8 cellular contexts compared by ENCODE assay signal in genomic region chr12:107929436-107929835, GRCh38.
DNase-seq lines count a peak whose midpoint lies in the region; ATAC-seq and TF ChIP-seq lines count a peak whose summit lies in the region.

No MANE protein-coding gene starts in this region.

- no peak overlapping the region for H3K27ac ChIP-seq in neuronal stem cell (replicated peaks; ENCODE audit: low read length)
- H3K27ac ChIP-seq in MM.1S (ENCODE audit: low read length) = no peak overlapping the region

- no peaks in the 10 kb centered on the region for H3F3A ChIP-seq in MM.1S (ENCODE audit: insufficient read depth, low read length)

- no peaks in the 10 kb centered on the region for H3K79me1 ChIP-seq in neuronal stem cell (ENCODE audit: low read depth, low read length)

- no peak for ATAC-seq in HG02970 (IDR thresholded peaks at IDR 0.05; ENCODE audit: low FRiP score, unreplicated experiment)

- peak overlapping the region in 1 of 5 experiments; percentile 69 for H3K27ac Mint-ChIP-seq in brain

- H3K23ac ChIP-seq in neuronal stem cell (ENCODE audit: low read depth, low read length, poor library complexity) = no peak overlapping the region

- DNase-seq in GM13977 (ENCODE audit: low spot score) (peak; percentile 33), NCI-H510A (lab: John Stamatoyannopoulos, UW) (peak; percentile 6), neuronal stem cell (ENCODE audit: low spot score) (peak; percentile 8), MM.1S (no peak), putamen (ENCODE audit: low spot score) (no peak)
- DNase-seq in stimulated activated CD4-positive, alpha-beta T cell treated with anti-CD3 and anti-CD28 coated beads, Interleukin-15, amount 100 ng/mL, for 24 hours = no peak

- H2BK15ac ChIP-seq in neuronal stem cell (ENCODE audit: low read length) = no peak overlapping the region

- no peak overlapping the region for H2AK5ac ChIP-seq in neuronal stem cell (ENCODE audit: low read depth, low read length)

- H4K8ac ChIP-seq in neuronal stem cell (ENCODE audit: low read depth, low read length) = no peak overlapping the region

- H3K79me2 ChIP-seq in MM.1S (ENCODE audit: low read length) = no peaks in the 10 kb centered on the region

- H3K27me3 ChIP-seq in neuronal stem cell (ENCODE audit: control insufficient read depth in 3 of 3, insufficient read depth in 3 of 3, low read depth in 1 of 3, low read length in 3 of 3) = peaks cover 0 to 5% (median 0%) of the 10 kb centered on the region in 3 experiments
- H3K27me3 ChIP-seq in MM.1S (replicated peaks; ENCODE audit: insufficient read depth, low read length) = no peaks in the 10 kb centered on the region

- H3K4me3 ChIP-seq in neuronal stem cell (ENCODE audit: low read length in 2 of 2) = no peak overlapping the region
- H3K4me3 ChIP-seq in MM.1S (ENCODE audit: low read length) = no peak overlapping the region

- H4K91ac ChIP-seq in neuronal stem cell (ENCODE audit: low read depth, low read length, poor library complexity) = no peak overlapping the region

- H2BK5ac ChIP-seq in neuronal stem cell (ENCODE audit: low read length) = no peak overlapping the region

- no peak overlapping the region for H3K18ac ChIP-seq in neuronal stem cell (ENCODE audit: low read length)

- H3K9ac ChIP-seq in neuronal stem cell (ENCODE audit: low read depth, low read length, poor library complexity) (no peak overlapping the region), MM.1S (ENCODE audit: low read length) (no peak overlapping the region)

- H3K4me3 Mint-ChIP-seq in brain = no peak overlapping the region

- no peak overlapping the region for H3K14ac ChIP-seq in neuronal stem cell (ENCODE audit: low read length)

- no peaks in the 10 kb centered on the region for H3K9me2 ChIP-seq in MM.1S (replicated peaks; ENCODE audit: insufficient read depth, low read length)

- H3K4me2 ChIP-seq in neuronal stem cell (ENCODE audit: insufficient read depth, low read length, poor library complexity, severe bottlenecking) (no peak overlapping the region), MM.1S (ENCODE audit: low read depth, low read length) (no peak overlapping the region)

- H3K9me3 ChIP-seq in neuronal stem cell (replicated peaks in 1 of 2; ENCODE audit: control insufficient read depth in 2 of 2, insufficient read depth in 1 of 2, low read depth in 1 of 2, low read length in 2 of 2) = no peaks in the 10 kb centered on the region
- H3K9me3 ChIP-seq in MM.1S (replicated peaks; ENCODE audit: insufficient read depth, low read length) = no peaks in the 10 kb centered on the region

- peaks cover 5% of the 10 kb centered on the region for H3K4me1 Mint-ChIP-seq in brain

- H3K27me3 Mint-ChIP-seq in brain = peaks cover 17% of the 10 kb centered on the region

- H3K9me3 Mint-ChIP-seq in brain = no peaks in the 10 kb centered on the region

- in situ Hi-C loops in GM13977 (cut with MboI; ENCODE audit: low pct_unique_long_range_greater_than_20kb, low sequenced_read_pairs, unreplicated experiment) = no loop called here

- TF ChIP-seq CTCF in GM13977 (IDR thresholded peaks at IDR 0.05; ENCODE audit: extremely low read depth, insufficient read depth, missing control alignments) = peak; percentile 36
- peak; percentile 24 to 48 for TF ChIP-seq CTCF in brain (conservative IDR thresholded peaks at IDR 0.05)
- no peak for TF ChIP-seq CTCF in MM.1S (IDR thresholded peaks at IDR 0.05; ENCODE audit: low read length)

- no peaks in the 10 kb centered on the region for H3K36me3 ChIP-seq in neuronal stem cell (replicated peaks in 1 of 2; ENCODE audit: control insufficient read depth in 2 of 2, insufficient read depth in 2 of 2, low read length in 2 of 2)
- H3K36me3 ChIP-seq in MM.1S (replicated peaks; ENCODE audit: insufficient read depth, low read length) = no peaks in the 10 kb centered on the region

- no CpG with 5 or more reads among the region's 12 CpGs for WGBS in neuronal stem cell (ENCODE audit: extremely low coverage in 2 of 2, insufficient read length in 2 of 2, insufficient replicate concordance in 1 of 2), 2 donors

- no peak overlapping the region for H3K4ac ChIP-seq in neuronal stem cell (ENCODE audit: low read length)

- H2AFZ ChIP-seq in neuronal stem cell (ENCODE audit: low read length) (no peak overlapping the region), MM.1S (ENCODE audit: low read length) (no peak overlapping the region)

- H3K36me3 Mint-ChIP-seq in brain = no peaks in the 10 kb centered on the region

- H4K20me1 ChIP-seq in MM.1S (ENCODE audit: insufficient read depth, low read length) = no peaks in the 10 kb centered on the region

- no peak overlapping the region for H2BK12ac ChIP-seq in neuronal stem cell (ENCODE audit: low read length)

- no peak overlapping the region for H2BK120ac ChIP-seq in neuronal stem cell (ENCODE audit: low read depth, low read length)

- H3K4me1 ChIP-seq in neuronal stem cell (ENCODE audit: control insufficient read depth in 2 of 2, insufficient read depth in 1 of 2, low read depth in 1 of 2, low read length in 2 of 2) (peaks cover 0 to 2% of the 10 kb centered on the region in 2 donors), MM.1S (ENCODE audit: low read length) (peaks cover 14% of the 10 kb centered on the region)

Comparison
In these comparisons a context has a peak if more than half of its experiments do, and no peak if none do; other contexts are left out.
1. DNase-seq: peak in GM13977 (single experiment), NCI-H510A (single experiment) and neuronal stem cell (single experiment); none in MM.1S (single experiment), stimulated activated CD4-positive, alpha-beta T cell treated with anti-CD3 and anti-CD28 coated beads, Interleukin-15, amount 100 ng/mL, for 24 hours (single experiment) and putamen (single experiment).